Comparison of ENCODE assay signal across 20 cellular contexts in genomic region chr20:58883243-58883691, GRCh38. TPM values are rescaled to one million over a fixed set of nuclear protein-coding genes. Genes with fewer than 3 reads are reported as not detected.
DNase-seq lines count a peak whose midpoint lies in the region; ATAC-seq, FAIRE-seq and TF ChIP-seq lines count a peak whose summit lies in the region.
"Had no signal": no experiment of that assay in that cellular context is flagged by ENCODE, and none has a peak within 500 bp of the region (broad histone marks: within the 10 kb centered on the region; RNA-seq: fewer than 3 reads in every experiment).

No MANE protein-coding gene starts in this region.

- H3K4me1 Mint-ChIP-seq in brain: peaks cover 59% of the 10 kb centered on the region

- peaks cover 0 to 2% (median 0%) of the 10 kb centered on the region in 5 experiments for H3K9me3 Mint-ChIP-seq in brain
- H3K9me3 Mint-ChIP-seq: activated T-cell treated with anti-CD3 and anti-CD28 coated beads, Interleukin-2, amount 50 U/mL, for 72 hours; CD8-positive, alpha-beta memory T cell had no signal

- no peak overlapping the region for H3K14ac ChIP-seq in mesenchymal stem cell (ENCODE audit: low read length in 2 of 2)

- H3K36me3 ChIP-seq in right atrium auricular region (no peaks in the 10 kb centered on the region), mesenchymal stem cell (ENCODE audit: control insufficient read depth in 1 of 2, insufficient read depth in 2 of 2, low read depth in 1 of 2, low read length in 2 of 2) (no peaks in the 10 kb centered on the region), vagina (no peaks in the 10 kb centered on the region)
- H3K36me3 ChIP-seq: MG63 had no signal

- no peak overlapping the region for H4K8ac ChIP-seq in mesenchymal stem cell (ENCODE audit: low read length)

- H3K27ac ChIP-seq in right atrium auricular region (no peak overlapping the region), mesenchymal stem cell (ENCODE audit: low read length, poor library complexity, severe bottlenecking) (peak overlapping the region; percentile 13), vagina (no peak overlapping the region)
- H3K27ac ChIP-seq: 22Rv1, foreskin keratinocyte had no signal

- DNase-seq in Right ventricle myocardium inferior (ENCODE audit: missing footprints) (peak; percentile 26), right atrium auricular region (ENCODE audit: low spot score) (no peak), mesenchymal stem cell (no peak), vagina (ENCODE audit: extremely low spot score in 2 of 2) (peak; percentile 29 to 64), urothelium cell line (ENCODE audit: low spot score) (no peak), NCI-H446 treated with DMSO at 0.1 percent for 48 hours (lab: John Stamatoyannopoulos, UW) (no peak)
- DNase-seq in effector CD4-positive, alpha-beta T cell: no peak
- DNase-seq: activated T-cell treated with anti-CD3 and anti-CD28 coated beads, Interleukin-2, amount 50 U/mL, for 72 hours; amniotic stem cell; CD8-positive, alpha-beta memory T cell; foreskin keratinocyte; kidney glomerular epithelial cell; MG63; NCI-H2107; right cardiac atrium; SHP77 treated with DMSO at 0.1 percent for 48 hours; stimulated activated naive CD4-positive, alpha-beta T cell had no signal

- no peaks in the 10 kb centered on the region for H3K36me3 Mint-ChIP-seq in brain

- no peak overlapping the region for H2AK5ac ChIP-seq in mesenchymal stem cell (ENCODE audit: low read length, severe bottlenecking)

- no peak overlapping the region for H2BK12ac ChIP-seq in mesenchymal stem cell (ENCODE audit: low read length in 2 of 2)

- TF ChIP-seq POLR2A in vagina (IDR thresholded peaks at IDR 0.05): no peak

- no peak for ATAC-seq in Right ventricle myocardium inferior
- ATAC-seq: activated T-cell treated with anti-CD3 and anti-CD28 coated beads, Interleukin-2, amount 50 U/mL, for 72 hours; foreskin keratinocyte; right cardiac atrium had no signal

- no peaks in the 10 kb centered on the region for H3K27me3 Mint-ChIP-seq in brain

- H3K9me3 ChIP-seq in right atrium auricular region: no peaks in the 10 kb centered on the region
- no peaks in the 10 kb centered on the region for H3K9me3 ChIP-seq in mesenchymal stem cell (ENCODE audit: control insufficient read depth, low read length)
- H3K9me3 ChIP-seq in vagina: no peaks in the 10 kb centered on the region
- H3K9me3 ChIP-seq: MG63 had no signal

- no peak overlapping the region for H3K9ac ChIP-seq in mesenchymal stem cell (ENCODE audit: low read length)

- H2AFZ ChIP-seq in mesenchymal stem cell (ENCODE audit: low read depth, low read length): no peak overlapping the region

- H3K27me3 ChIP-seq in right atrium auricular region (no peaks in the 10 kb centered on the region), mesenchymal stem cell (ENCODE audit: control insufficient read depth in 1 of 2, insufficient read depth in 1 of 2, low read length in 2 of 2) (peaks cover 3 to 8% of the 10 kb centered on the region in 2 experiments), vagina (no peaks in the 10 kb centered on the region)
- H3K27me3 ChIP-seq: dorsolateral prefrontal cortex had no signal

- H2BK15ac ChIP-seq in mesenchymal stem cell (ENCODE audit: low read depth, poor library complexity, severe bottlenecking): no peak overlapping the region

- H3K4ac ChIP-seq in mesenchymal stem cell (ENCODE audit: low read depth in 1 of 2, low read length in 2 of 2): no peak overlapping the region

- peaks cover 3% of the 10 kb centered on the region for H3K79me1 ChIP-seq in mesenchymal stem cell (replicated peaks; ENCODE audit: low read length, poor library complexity, severe bottlenecking)

- no peak overlapping the region for H2BK5ac ChIP-seq in mesenchymal stem cell (ENCODE audit: low read depth, low read length, poor library complexity, severe bottlenecking)

- peak overlapping the region in 4 of 5 experiments; percentile 41 to 94 (median 74) for H3K27ac Mint-ChIP-seq in brain
- H3K27ac Mint-ChIP-seq: activated T-cell treated with anti-CD3 and anti-CD28 coated beads, Interleukin-2, amount 50 U/mL, for 72 hours; CD8-positive, alpha-beta memory T cell had no signal

- no peak overlapping the region for H2BK120ac ChIP-seq in mesenchymal stem cell (ENCODE audit: low read depth, low read length)

- no peak overlapping the region for H3K18ac ChIP-seq in mesenchymal stem cell (ENCODE audit: low read depth in 1 of 2, low read length in 2 of 2)

- FAIRE-seq in urothelium cell line (lab: Jason Lieb, UNC): no peak

- peaks cover 0 to 5% of the 10 kb centered on the region in 2 donors for H3K4me1 ChIP-seq in right atrium auricular region
- peaks cover 8% of the 10 kb centered on the region for H3K4me1 ChIP-seq in mesenchymal stem cell (ENCODE audit: control insufficient read depth, insufficient read depth, low read depth, low read length)
- peaks cover 6% of the 10 kb centered on the region for H3K4me1 ChIP-seq in vagina
- H3K4me1 ChIP-seq: foreskin keratinocyte had no signal

- intact Hi-C loops in Right ventricle myocardium inferior (cut with DNase I) (no loop called here), vagina (cut with DNase I) (loop anchor here (5.0 kb wide), 1 partner anchor 519 kb away; no protein-coding TSS in a partner anchor)

- peak overlapping the region; percentile 20 to 76 (median 28) for H3K4me3 Mint-ChIP-seq in brain
- H3K4me3 Mint-ChIP-seq: activated T-cell treated with anti-CD3 and anti-CD28 coated beads, Interleukin-2, amount 50 U/mL, for 72 hours had no signal

- TF ChIP-seq CTCF in right atrium auricular region (IDR thresholded peaks at IDR 0.05) (no peak), brain (conservative IDR thresholded peaks at IDR 0.05) (no peak), vagina (IDR thresholded peaks at IDR 0.05) (no peak)

- 34% methylated on average over 9 of the region's 9 CpGs for WGBS in mesenchymal stem cell

- H3K4me2 ChIP-seq in mesenchymal stem cell (ENCODE audit: low read length, poor library complexity, severe bottlenecking): no peak overlapping the region

- peak overlapping the region in 1 of 2 experiments; percentile 3 for H3K23ac ChIP-seq in mesenchymal stem cell (ENCODE audit: low read length in 2 of 2)

- no peak overlapping the region for H4K91ac ChIP-seq in mesenchymal stem cell (ENCODE audit: low read length)

- no peak overlapping the region for H3K4me3 ChIP-seq in right atrium auricular region
- H3K4me3 ChIP-seq in mesenchymal stem cell (ENCODE audit: insufficient read depth in 1 of 2, low read depth in 1 of 2, low read length in 2 of 2): no peak overlapping the region
- no peak overlapping the region for H3K4me3 ChIP-seq in vagina
- H3K4me3 ChIP-seq: dorsolateral prefrontal cortex, MG63 had no signal

RNA-seq across cellular contexts. Expression of gene GNAS, which starts 30.8 kb away (rescaled TPM):
- total RNA-seq in Right ventricle myocardium inferior: 1,475 TPM
- total RNA-seq in right atrium auricular region: 1,000 to 10,000 TPM; 1,032 to 1,202 TPM
- 3,328 TPM for polyA plus RNA-seq in brain (ENCODE audit: insufficient read depth, low read depth, low replicate concordance)
- 1,046 TPM for polyA plus RNA-seq in mesenchymal stem cell (2013, experiment 1 of 2)
- polyA plus RNA-seq in mesenchymal stem cell (2013, experiment 2 of 2): 1,042 TPM
- total RNA-seq in vagina: 875 TPM

RNA-seq across cellular contexts. Expression of gene GNAS-AS1, which starts 32.6 kb away (rescaled TPM):
- total RNA-seq in Right ventricle myocardium inferior: 0.38 TPM
- not detected for total RNA-seq in right atrium auricular region
- polyA plus RNA-seq in brain (ENCODE audit: insufficient read depth, low read depth, low replicate concordance): not detected
- polyA plus RNA-seq in mesenchymal stem cell (2013, experiment 1 of 2): 0.26 TPM
- 0.26 TPM for polyA plus RNA-seq in mesenchymal stem cell (2013, experiment 2 of 2)
- total RNA-seq in vagina: not detected
- polyA plus RNA-seq: CD8-positive, alpha-beta memory T cell had no signal

Comparison
In these comparisons a context has a peak if more than half of its experiments do, and no peak if none do; other contexts are left out.
1. DNase-seq: peak in Right ventricle myocardium inferior (single experiment) and vagina (2 of 2); none in right atrium auricular region (single experiment), mesenchymal stem cell (single experiment), effector CD4-positive, alpha-beta T cell (single experiment), urothelium cell line (single experiment) and NCI-H446 treated with DMSO at 0.1 percent for 48 hours (single experiment).